1 cellular context compared by ENCODE assay signal in genomic region chr2:207767461-207768167, GRCh38.
A peak's percentile ranks its signal among the peaks of the same experiment; 100 is the strongest.
TF ChIP-seq lines count a peak whose summit lies in the region.

No MANE protein-coding gene starts in this region.

TF ChIP-seq in HepG2, 621 proteins besides CTCF, POLR2A, EP300 and RAD21 (continued from another document and continues in another):
- TF ChIP-seq GPBP1L1 (CRISPR knock-in tag; IDR thresholded peaks at IDR 0.05) (no peak), ZBTB20 (CRISPR knock-in tag; IDR thresholded peaks at IDR 0.05; ENCODE audit: borderline replicate concordance, low read depth) (no peak; the same call in none of the 2 replicates), POLR2AphosphoS5 (IDR thresholded peaks at IDR 0.05; ENCODE audit: low read depth, low read length) (no peak; the same call in 1 of the 2 replicates), ZNF644 (CRISPR knock-in tag; IDR thresholded peaks at IDR 0.05; ENCODE audit: low read depth) (peak; percentile 21; the same call in 1 of the 2 replicates), ZNF672 (CRISPR knock-in tag; IDR thresholded peaks at IDR 0.05) (no peak), ZNF589 (CRISPR knock-in tag; conservative IDR thresholded peaks at IDR 0.05) (0 out of 2 replicates have a peak, but pooled peaks have one; percentile 25), NPAS2 (CRISPR knock-in tag; IDR thresholded peaks at IDR 0.05; ENCODE audit: borderline replicate concordance) (no peak), PHF20 (CRISPR knock-in tag; IDR thresholded peaks at IDR 0.05) (no peak; the same call in 1 of the 2 replicates), NFE2L2 (IDR thresholded peaks at IDR 0.05; ENCODE audit: low read length) (no peak), CREB1 (IDR thresholded peaks at IDR 0.05) (no peak), CREB1 (CRISPR knock-in tag; IDR thresholded peaks at IDR 0.05) (no peak), ZNF362 (CRISPR knock-in tag; IDR thresholded peaks at IDR 0.05; ENCODE audit: borderline replicate concordance) (peak; percentile 43; the same call in 1 of the 2 replicates), ZUFSP (CRISPR knock-in tag; IDR thresholded peaks at IDR 0.05; ENCODE audit: borderline replicate concordance) (no peak), ZNF576 (CRISPR knock-in tag; IDR thresholded peaks at IDR 0.05) (no peak), NBN (conservative IDR thresholded peaks at IDR 0.05) (no peak), ZNF788 (CRISPR knock-in tag; IDR thresholded peaks at IDR 0.05; ENCODE audit: borderline replicate concordance) (no peak), HMG20B (CRISPR knock-in tag; conservative IDR thresholded peaks at IDR 0.05) (no peak), ZNF556 (CRISPR knock-in tag; IDR thresholded peaks at IDR 0.05; ENCODE audit: borderline replicate concordance) (no peak), PAXIP1 (CRISPR knock-in tag; conservative IDR thresholded peaks at IDR 0.05) (no peak), ZBTB39 (CRISPR knock-in tag; IDR thresholded peaks at IDR 0.05) (no peak), TRAFD1 (CRISPR knock-in tag; IDR thresholded peaks at IDR 0.05; ENCODE audit: borderline replicate concordance) (no peak), XRCC5 (optimal IDR thresholded peaks at IDR 0.05; ENCODE audit: low read length) (no peak), IRF2 (CRISPR knock-in tag; IDR thresholded peaks at IDR 0.05) (peak; percentile 74; the same call in 1 of the 2 replicates), FOXM1 (CRISPR knock-in tag; IDR thresholded peaks at IDR 0.05) (no peak), ZNF367 (CRISPR knock-in tag; IDR thresholded peaks at IDR 0.05; ENCODE audit: borderline replicate concordance) (no peak), ZNF160 (CRISPR knock-in tag; IDR thresholded peaks at IDR 0.05) (no peak), ZNF143 (CRISPR knock-in tag; IDR thresholded peaks at IDR 0.05) (no peak), HNRNPUL1 (IDR thresholded peaks at IDR 0.05; ENCODE audit: low read depth, low read length) (no peak), ZNF546 (CRISPR knock-in tag; conservative IDR thresholded peaks at IDR 0.05) (0 out of 2 replicates have a peak, but pooled peaks have one; percentile 57), ZNF292 (CRISPR knock-in tag; IDR thresholded peaks at IDR 0.05; ENCODE audit: borderline replicate concordance, low read depth) (no peak; the same call in none of the 2 replicates), RXRA (CRISPR knock-in tag; IDR thresholded peaks at IDR 0.05) (0 out of 2 replicates have a peak, but pooled peaks have one; percentile 7), CHD2 (IDR thresholded peaks at IDR 0.05; ENCODE audit: low read depth, low read length) (no peak), USF2 (IDR thresholded peaks at IDR 0.05; ENCODE audit: low read depth, low read length) (no peak), USF2 (CRISPR knock-in tag; IDR thresholded peaks at IDR 0.05; ENCODE audit: borderline replicate concordance) (no peak), AHDC1 (CRISPR knock-in tag; IDR thresholded peaks at IDR 0.05; ENCODE audit: borderline replicate concordance) (no peak), ZFX (CRISPR knock-in tag; IDR thresholded peaks at IDR 0.05; ENCODE audit: low read depth) (peak; percentile 87; the same call in 1 of the 2 replicates), PTBP1 (IDR thresholded peaks at IDR 0.05; ENCODE audit: low read depth, low read length, poor library complexity, severe bottlenecking) (no peak), BCL3 (CRISPR knock-in tag; IDR thresholded peaks at IDR 0.05) (no peak; the same call in 1 of the 2 replicates)
